1 cellular context compared by ENCODE assay signal in genomic region chr16:66212426-66212825, GRCh38.
TF ChIP-seq lines count a peak whose summit lies in the region.

No MANE protein-coding gene starts in this region.

TF ChIP-seq in GM23338, 12 proteins besides CTCF, POLR2A, EP300 and RAD21 (continued from another document):
- TF ChIP-seq ZNF462 (CRISPR knock-in tag; IDR thresholded peaks at IDR 0.05) (no peak), NANOG (IDR thresholded peaks at IDR 0.05; ENCODE audit: borderline replicate concordance) (no peak), EZH2 (IDR thresholded peaks at IDR 0.05; ENCODE audit: low read depth, unreplicated experiment) (no peak), EZH2phosphoT487 (IDR thresholded peaks at IDR 0.05; ENCODE audit: unreplicated experiment) (no peak)
